ENCODE assay signal across 1 cellular context in genomic region chr1:8423134-8423701, GRCh38.
TF ChIP-seq lines count a peak whose summit lies in the region.

No MANE protein-coding gene starts in this region.

TF ChIP-seq in GM12878, 131 proteins besides CTCF, POLR2A, EP300 and RAD21 (continued from another document):
- 0 out of 4 replicates have a peak, but pooled peaks of 1 of the 2 experiments have one; percentile 5 for TF ChIP-seq BHLHE40 (IDR thresholded peaks at IDR 0.05; ENCODE audit: borderline replicate concordance in 1 of 2, low read depth in 2 of 2, low read length in 1 of 2)
